ENCODE assay signal across 15 cellular contexts in genomic region chr17:59347975-59348391, GRCh38. TPM values are rescaled to one million over a fixed set of nuclear protein-coding genes. Genes with fewer than 3 reads are reported as not detected.
DNase-seq lines count a peak whose midpoint lies in the region; ATAC-seq and TF ChIP-seq lines count a peak whose summit lies in the region.
"Had no signal": no experiment of that assay in that cellular context is flagged by ENCODE, and none has a peak within 500 bp of the region (broad histone marks: within the 10 kb centered on the region; RNA-seq: fewer than 3 reads in every experiment).

No MANE protein-coding gene starts in this region.

- peaks cover 2% of the 10 kb centered on the region for H3K27me3 Mint-ChIP-seq in endodermal cell (ENCODE audit: insufficient read depth)
- no peaks in the 10 kb centered on the region for H3K27me3 Mint-ChIP-seq in activated CD8-positive, alpha-beta T cell treated with anti-CD3 and anti-CD28 coated beads for 36 hours
- H3K27me3 Mint-ChIP-seq: effector memory CD8-positive, alpha-beta T cell had no signal

- no peak overlapping the region for H3K4me3 Mint-ChIP-seq in endodermal cell
- no peak overlapping the region for H3K4me3 Mint-ChIP-seq in activated CD8-positive, alpha-beta T cell treated with anti-CD3 and anti-CD28 coated beads for 36 hours
- H3K4me3 Mint-ChIP-seq: effector memory CD8-positive, alpha-beta T cell; nephron progenitor cell had no signal

- CTCF ChIA-PET in activated CD8-positive, alpha-beta T cell treated with anti-CD3 and anti-CD28 coated beads for 36 hours (lab: Charles Lee): interaction anchor here (1.5 kb wide), 1 partner anchor 92 kb away, joined by 3 read pairs; no protein-coding TSS in a partner anchor

- H3K9ac ChIP-seq in OCI-LY3 (ENCODE audit: low read length) (peak overlapping the region; percentile 86), endodermal cell (ENCODE audit: extremely low read depth, low read length, poor library complexity, severe bottlenecking) (no peak overlapping the region)

- H3K9me3 ChIP-seq in OCI-LY3 (ENCODE audit: insufficient read depth, low read length): no peaks in the 10 kb centered on the region
- H3K9me3 ChIP-seq in endodermal cell (ENCODE audit: control insufficient read depth, low read length): no peaks in the 10 kb centered on the region
- H3K9me3 ChIP-seq in gastrocnemius medialis: no peaks in the 10 kb centered on the region
- H3K9me3 ChIP-seq: tibial nerve had no signal

- H3K27ac ChIP-seq in OCI-LY3 (ENCODE audit: low read length) (peak overlapping the region; percentile 99), endodermal cell (ENCODE audit: low read depth, low read length) (no peak overlapping the region), gastrocnemius medialis (peak overlapping the region; percentile 42 to 97 (median 53))

- H3K27me3 ChIP-seq in OCI-LY3 (ENCODE audit: low read depth, low read length) (no peaks in the 10 kb centered on the region), endodermal cell (ENCODE audit: control insufficient read depth, insufficient read depth, low read length, poor library complexity, severe bottlenecking) (no peaks in the 10 kb centered on the region), gastrocnemius medialis (no peaks in the 10 kb centered on the region)
- H3K27me3 ChIP-seq: tibial nerve had no signal

- no peak overlapping the region for H3K27ac Mint-ChIP-seq in endodermal cell
- H3K27ac Mint-ChIP-seq in activated CD8-positive, alpha-beta T cell treated with anti-CD3 and anti-CD28 coated beads for 36 hours: no peak overlapping the region
- H3K27ac Mint-ChIP-seq: nephron progenitor cell had no signal

- no peaks in the 10 kb centered on the region for H3K9me3 Mint-ChIP-seq in endodermal cell
- no peaks in the 10 kb centered on the region for H3K9me3 Mint-ChIP-seq in activated CD8-positive, alpha-beta T cell treated with anti-CD3 and anti-CD28 coated beads for 36 hours
- H3K9me3 Mint-ChIP-seq: effector memory CD8-positive, alpha-beta T cell; nephron progenitor cell had no signal

- TF ChIP-seq CTCF in OCI-LY3 (IDR thresholded peaks at IDR 0.05; ENCODE audit: low read depth, low read length): no peak
- TF ChIP-seq CTCF in endodermal cell (conservative IDR thresholded peaks at IDR 0.05): no peak
- no peak for TF ChIP-seq CTCF in gastrocnemius medialis (IDR thresholded peaks at IDR 0.05 in 4 of 5, conservative IDR thresholded peaks at IDR 0.05 in 1 of 5)
- no peak for TF ChIP-seq CTCF in activated CD8-positive, alpha-beta T cell treated with anti-CD3 and anti-CD28 coated beads for 36 hours (IDR thresholded peaks at IDR 0.05)

- H2AFZ ChIP-seq in OCI-LY3 (ENCODE audit: low read depth, low read length): no peak overlapping the region

- intact Hi-C loops in gastrocnemius medialis (cut with DNase I; ENCODE audit: low total_unique reads): no loop called here
- intact Hi-C loops in activated CD8-positive, alpha-beta T cell treated with anti-CD3 and anti-CD28 coated beads for 36 hours (cut with micrococcal nuclease): no loop called here

- H3K4me1 ChIP-seq in OCI-LY3 (ENCODE audit: low read length) (peaks cover 70% of the 10 kb centered on the region), endodermal cell (ENCODE audit: control insufficient read depth, insufficient read depth, low read length) (peaks cover 26% of the 10 kb centered on the region), gastrocnemius medialis (peaks cover 72 to 90% of the 10 kb centered on the region in 2 donors)

- H3K4me3 ChIP-seq in OCI-LY3 (ENCODE audit: low read length): peak overlapping the region; percentile 37
- H3K4me3 ChIP-seq in endodermal cell (ENCODE audit: low read length): no peak overlapping the region
- H3K4me3 ChIP-seq in gastrocnemius medialis: no peak overlapping the region
- H3K4me3 ChIP-seq: tibial nerve had no signal

- peaks cover 54% of the 10 kb centered on the region for H3K4me1 Mint-ChIP-seq in endodermal cell
- H3K4me1 Mint-ChIP-seq in activated CD8-positive, alpha-beta T cell treated with anti-CD3 and anti-CD28 coated beads for 36 hours (ENCODE audit: low read depth): peaks cover 50% of the 10 kb centered on the region

- peaks cover 3% of the 10 kb centered on the region for H3K36me3 Mint-ChIP-seq in endodermal cell (ENCODE audit: low read depth)
- no peaks in the 10 kb centered on the region for H3K36me3 Mint-ChIP-seq in activated CD8-positive, alpha-beta T cell treated with anti-CD3 and anti-CD28 coated beads for 36 hours (ENCODE audit: low read depth)

- H3K36me3 ChIP-seq in OCI-LY3 (replicated peaks; ENCODE audit: low read depth, low read length) (peaks cover 6% of the 10 kb centered on the region), endodermal cell (ENCODE audit: control insufficient read depth, insufficient read depth, low read length) (peaks cover 26% of the 10 kb centered on the region), gastrocnemius medialis (no peaks in the 10 kb centered on the region)

- 82 to 83% methylated on average over 6 to 7 of the region's 7 CpGs for WGBS in endodermal cell (ENCODE audit: insufficient coverage in 1 of 2, insufficient read length in 1 of 2), 2 experiments

- in situ Hi-C loops in gastrocnemius medialis (cut with MboI; ENCODE audit: low sequenced_read_pairs in 4 of 4): no loop called here

- peaks cover 90% of the 10 kb centered on the region for H3K79me2 ChIP-seq in OCI-LY3 (ENCODE audit: low read length)

- peaks cover 9% of the 10 kb centered on the region; the same call in 1 of the 2 replicates for H4K20me1 ChIP-seq in OCI-LY3 (ENCODE audit: insufficient read depth, low read length)

- ATAC-seq in gastrocnemius medialis (no peak), GM19452 (IDR thresholded peaks at IDR 0.05; ENCODE audit: unreplicated experiment) (no peak)
- no peak for ATAC-seq in activated CD8-positive, alpha-beta T cell treated with anti-CD3 and anti-CD28 coated beads for 36 hours
- ATAC-seq: effector memory CD8-positive, alpha-beta T cell; Panc1 had no signal

- no peak for TF ChIP-seq POLR2A in gastrocnemius medialis (IDR thresholded peaks at IDR 0.05)

- POLR2A ChIA-PET in activated CD8-positive, alpha-beta T cell treated with anti-CD3 and anti-CD28 coated beads for 36 hours (lab: Charles Lee): no interaction called here

- DNase-seq in ELF-1 (ENCODE audit: low read depth, low spot score): peak; percentile 93
- DNase-seq in endodermal cell: peak; percentile 75
- DNase-seq in gastrocnemius medialis: no peak
- DNase-seq in activated CD4-positive, CD25-positive, alpha-beta regulatory T cell (lab: John Stamatoyannopoulos, UW): no peak
- DNase-seq in cerebellar nuclear complex (lab: John Stamatoyannopoulos, UW): no peak
- DNase-seq in activated CD8-positive, alpha-beta T cell treated with anti-CD3 and anti-CD28 coated beads for 36 hours: no peak
- DNase-seq: activated naive CD4-positive, alpha-beta T cell treated with Interleukin-2 at 50 U/mL for 16 hours; effector memory CD8-positive, alpha-beta T cell; NCI-H1092 treated with DMSO at 0.1 percent for 48 hours; nephron progenitor cell; stimulated activated CD4-positive, alpha-beta T cell treated with anti-CD3 and anti-CD28 coated beads, Interleukin-2, amount 100 ng/mL, for 24 hours had no signal

- H3K4me2 ChIP-seq in OCI-LY3 (ENCODE audit: low read length): peak overlapping the region; percentile 83

RNA-seq across cellular contexts. Expression of gene YPEL2, which starts 16.5 kb away (rescaled TPM):
- total RNA-seq in endodermal cell (10 to 100 TPM; 22.8 to 27.7 TPM), gastrocnemius medialis (10 to 100 TPM; 18.9 to 27.4 (median 22.2) TPM)
- polyA plus RNA-seq in endodermal cell (2013, experiment 1 of 2): 11.8 TPM
- polyA plus RNA-seq in endodermal cell (2013, experiment 2 of 2): 12.1 TPM
- total RNA-seq in activated CD8-positive, alpha-beta T cell treated with anti-CD3 and anti-CD28 coated beads for 36 hours: 1 to 10 TPM; 4.2 to 4.9 TPM

Comparison
In these comparisons a context has a peak if more than half of its experiments do, and no peak if none do; other contexts are left out.
1. DNase-seq: peak in ELF-1 (single experiment) and endodermal cell (single experiment); none in gastrocnemius medialis (0 of 2), activated CD4-positive, CD25-positive, alpha-beta regulatory T cell (0 of 4), cerebellar nuclear complex (0 of 2) and activated CD8-positive, alpha-beta T cell treated with anti-CD3 and anti-CD28 coated beads for 36 hours (single experiment).